ENCODE assay signal across 20 cellular contexts in the genomic region with DNA sequence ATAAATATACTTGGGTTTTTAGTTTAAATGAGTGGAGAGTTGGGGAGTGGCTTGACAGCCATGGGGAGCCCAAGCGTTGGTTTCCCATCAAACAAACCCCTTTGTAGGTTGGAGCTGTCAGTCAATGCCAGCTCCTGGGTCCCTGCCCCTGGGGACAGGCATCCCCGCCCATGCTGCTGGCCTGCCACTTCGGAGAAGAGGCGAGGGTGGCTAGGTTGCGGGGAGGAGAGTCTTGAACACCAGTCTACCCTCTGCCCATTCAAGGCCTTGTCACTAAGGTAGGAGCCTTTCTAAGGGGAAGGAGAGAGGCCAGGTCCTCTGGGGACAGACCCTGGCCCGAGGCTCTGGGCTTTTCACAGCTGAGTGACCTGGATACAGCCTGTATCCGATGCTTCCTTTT.
DNase-seq lines count a peak whose midpoint lies in the region; ATAC-seq and TF ChIP-seq lines count a peak whose summit lies in the region.
"Had no signal": no experiment of that assay in that cellular context is flagged by ENCODE, and none has a peak within 500 bp of the region (broad histone marks: within the 10 kb centered on the region; RNA-seq: fewer than 3 reads in every experiment).

No MANE protein-coding gene starts in this region.

- H4K8ac ChIP-seq in trophoblast cell (ENCODE audit: low read depth, low read length): peak overlapping the region; percentile 66

- H3K36me3 ChIP-seq in endodermal cell (ENCODE audit: control insufficient read depth, insufficient read depth, low read length) (no peaks in the 10 kb centered on the region), trophoblast cell (ENCODE audit: control insufficient read depth in 1 of 2, insufficient read depth in 2 of 2, low read length in 2 of 2) (no peaks in the 10 kb centered on the region)
- H3K36me3 ChIP-seq: BE2C had no signal

- peak overlapping the region; percentile 40 for H3K4ac ChIP-seq in trophoblast cell (ENCODE audit: low read depth, low read length)

- no peak overlapping the region for H3K4me2 ChIP-seq in trophoblast cell (ENCODE audit: low read length)

- no peak overlapping the region for H2BK5ac ChIP-seq in trophoblast cell (ENCODE audit: low read depth, low read length, poor library complexity)

- H3K14ac ChIP-seq in trophoblast cell (ENCODE audit: low read length): peak overlapping the region; percentile 71

- no peak for ATAC-seq in GM21737 (IDR thresholded peaks at IDR 0.05; ENCODE audit: unreplicated experiment)
- no peak for ATAC-seq in stimulated activated naive B cell treated with anti-CD40 and anti-IgM and Interleukin-4, amounts not matched to agents 10 μg/mL and 1 μg/mL and 100 μg/mL, for 72 hours (replicated peaks)
- ATAC-seq: GM12878, HCT116, K562 had no signal

- H3K4me1 ChIP-seq in endodermal cell (ENCODE audit: control insufficient read depth, insufficient read depth, low read length): no peaks in the 10 kb centered on the region
- peaks cover 12% of the 10 kb centered on the region in 2 experiments for H3K4me1 ChIP-seq in trophoblast cell (ENCODE audit: control insufficient read depth in 1 of 2, insufficient read depth in 2 of 2, low read length in 2 of 2)

- H3K9me3 Mint-ChIP-seq in endodermal cell (no peaks in the 10 kb centered on the region), mesothelial cell of epicardium (no peaks in the 10 kb centered on the region)
- peaks cover 3% of the 10 kb centered on the region in 2 donors for H3K9me3 Mint-ChIP-seq in stimulated activated naive B cell treated with anti-CD40 and anti-IgM and Interleukin-4, amounts not matched to agents 10 μg/mL and 1 μg/mL and 100 μg/mL, for 72 hours

- H3K4me1 Mint-ChIP-seq in endodermal cell (no peaks in the 10 kb centered on the region), mesothelial cell of epicardium (peaks cover 40% of the 10 kb centered on the region)
- H3K4me1 Mint-ChIP-seq in stimulated activated naive B cell treated with anti-CD40 and anti-IgM and Interleukin-4, amounts not matched to agents 10 μg/mL and 1 μg/mL and 100 μg/mL, for 72 hours: no peaks in the 10 kb centered on the region
- H3K4me1 Mint-ChIP-seq: CD4-positive, alpha-beta memory T cell had no signal

- H2AK5ac ChIP-seq in trophoblast cell (ENCODE audit: low read length): peak overlapping the region; percentile 73

- H3K27me3 Mint-ChIP-seq in endodermal cell (ENCODE audit: insufficient read depth) (peaks cover 11% of the 10 kb centered on the region), mesothelial cell of epicardium (ENCODE audit: low read depth) (no peaks in the 10 kb centered on the region)
- H3K27me3 Mint-ChIP-seq in stimulated activated naive B cell treated with anti-CD40 and anti-IgM and Interleukin-4, amounts not matched to agents 10 μg/mL and 1 μg/mL and 100 μg/mL, for 72 hours: no peaks in the 10 kb centered on the region
- H3K27me3 Mint-ChIP-seq: CD4-positive, alpha-beta memory T cell had no signal

- peak overlapping the region; percentile 76 for H4K91ac ChIP-seq in trophoblast cell (ENCODE audit: low read depth, low read length)

- no peaks in the 10 kb centered on the region for H3K27me3 ChIP-seq in endodermal cell (ENCODE audit: control insufficient read depth, insufficient read depth, low read length, poor library complexity, severe bottlenecking)
- H3K27me3 ChIP-seq in trophoblast cell (ENCODE audit: insufficient read depth, low read length): no peaks in the 10 kb centered on the region
- H3K27me3 ChIP-seq: BE2C had no signal

- no peak overlapping the region for H2AFZ ChIP-seq in trophoblast cell (ENCODE audit: insufficient read depth, low read length, poor library complexity)

- peaks cover 2% of the 10 kb centered on the region for H3K79me2 ChIP-seq in trophoblast cell (ENCODE audit: control insufficient read depth, insufficient read depth, low read length, poor library complexity)

- H3K4me3 Mint-ChIP-seq in endodermal cell (no peak overlapping the region), mesothelial cell of epicardium (no peak overlapping the region)
- H3K4me3 Mint-ChIP-seq in stimulated activated naive B cell treated with anti-CD40 and anti-IgM and Interleukin-4, amounts not matched to agents 10 μg/mL and 1 μg/mL and 100 μg/mL, for 72 hours: no peak overlapping the region
- H3K4me3 Mint-ChIP-seq: CD4-positive, alpha-beta memory T cell; HFFc6 had no signal

- peaks cover 10% of the 10 kb centered on the region for H3K79me1 ChIP-seq in trophoblast cell (ENCODE audit: low read length)

- H3K27ac Mint-ChIP-seq in endodermal cell: no peak overlapping the region
- peak overlapping the region; percentile 62 for H3K27ac Mint-ChIP-seq in mesothelial cell of epicardium
- no peak overlapping the region for H3K27ac Mint-ChIP-seq in stimulated activated naive B cell treated with anti-CD40 and anti-IgM and Interleukin-4, amounts not matched to agents 10 μg/mL and 1 μg/mL and 100 μg/mL, for 72 hours
- H3K27ac Mint-ChIP-seq: CD4-positive, alpha-beta memory T cell; HFFc6 had no signal

- 92 to 100% methylated on average over 2 to 7 of the region's 7 CpGs for WGBS in endodermal cell (ENCODE audit: insufficient coverage in 1 of 2, insufficient read length in 1 of 2), 2 experiments
- no CpG with 5 or more reads among the region's 7 CpGs for WGBS in trophoblast cell (ENCODE audit: extremely low coverage, insufficient coverage, insufficient read length)

- no peak overlapping the region for H3K4me3 ChIP-seq in endodermal cell (ENCODE audit: low read length)
- H3K4me3 ChIP-seq in trophoblast cell (ENCODE audit: low read depth, low read length): no peak overlapping the region
- H3K4me3 ChIP-seq: GM12878, K562 had no signal

- H2BK120ac ChIP-seq in trophoblast cell (ENCODE audit: insufficient read depth, low read length, poor library complexity): peak overlapping the region; percentile 83

- no peak for TF ChIP-seq CTCF in endodermal cell (conservative IDR thresholded peaks at IDR 0.05)
- TF ChIP-seq CTCF in mesothelial cell of epicardium (IDR thresholded peaks at IDR 0.05; ENCODE audit: unreplicated experiment): no peak

- H3K9ac ChIP-seq in endodermal cell (ENCODE audit: extremely low read depth, low read length, poor library complexity, severe bottlenecking): no peak overlapping the region
- H3K9ac ChIP-seq in trophoblast cell (ENCODE audit: low read length): no peak overlapping the region

- no peaks in the 10 kb centered on the region for H3K36me3 Mint-ChIP-seq in endodermal cell (ENCODE audit: low read depth)
- no peaks in the 10 kb centered on the region for H3K36me3 Mint-ChIP-seq in mesothelial cell of epicardium
- H3K36me3 Mint-ChIP-seq in stimulated activated naive B cell treated with anti-CD40 and anti-IgM and Interleukin-4, amounts not matched to agents 10 μg/mL and 1 μg/mL and 100 μg/mL, for 72 hours: no peaks in the 10 kb centered on the region
- H3K36me3 Mint-ChIP-seq: CD4-positive, alpha-beta memory T cell had no signal

- no peak overlapping the region for H3K23ac ChIP-seq in trophoblast cell (ENCODE audit: low read length)

- H4K12ac ChIP-seq in trophoblast cell (ENCODE audit: low read depth, low read length): peak overlapping the region; percentile 74

- H3K9me3 ChIP-seq in endodermal cell (ENCODE audit: control insufficient read depth, low read length) (no peaks in the 10 kb centered on the region), trophoblast cell (ENCODE audit: insufficient read depth, low read depth, low read length) (no peaks in the 10 kb centered on the region)
- H3K9me3 ChIP-seq: BE2C had no signal

- no peak overlapping the region for H3K27ac ChIP-seq in endodermal cell (ENCODE audit: low read depth, low read length)
- H3K27ac ChIP-seq in trophoblast cell (ENCODE audit: low read depth, low read length): no peak overlapping the region
- H3K27ac ChIP-seq: C4-2B had no signal

- DNase-seq in endodermal cell (peak; percentile 31), mesothelial cell of epicardium (ENCODE audit: low spot score in 2 of 2, unreplicated experiment in 2 of 2) (no peak), trophoblast cell (no peak), NCI-H69 (lab: John Stamatoyannopoulos, UW) (no peak)
- DNase-seq in activated CD4-positive, alpha-beta T cell treated with anti-CD3 and anti-CD28 coated beads for 48 hours: no peak
- no peak for DNase-seq in stimulated activated naive B cell treated with anti-CD40 and anti-IgM and Interleukin-4, amounts not matched to agents 10 μg/mL and 1 μg/mL and 100 μg/mL, for 72 hours
- DNase-seq: ACHN; BE2C; CD4-positive, alpha-beta memory T cell; DMS53; DND-41; EL; GOT3; HFFc6; IMR-90 had no signal

- peak overlapping the region; percentile 71 for H3K18ac ChIP-seq in trophoblast cell (ENCODE audit: low read length)

- peak overlapping the region; percentile 88 for H2BK12ac ChIP-seq in trophoblast cell (ENCODE audit: low read length)
